In the genomic region with DNA sequence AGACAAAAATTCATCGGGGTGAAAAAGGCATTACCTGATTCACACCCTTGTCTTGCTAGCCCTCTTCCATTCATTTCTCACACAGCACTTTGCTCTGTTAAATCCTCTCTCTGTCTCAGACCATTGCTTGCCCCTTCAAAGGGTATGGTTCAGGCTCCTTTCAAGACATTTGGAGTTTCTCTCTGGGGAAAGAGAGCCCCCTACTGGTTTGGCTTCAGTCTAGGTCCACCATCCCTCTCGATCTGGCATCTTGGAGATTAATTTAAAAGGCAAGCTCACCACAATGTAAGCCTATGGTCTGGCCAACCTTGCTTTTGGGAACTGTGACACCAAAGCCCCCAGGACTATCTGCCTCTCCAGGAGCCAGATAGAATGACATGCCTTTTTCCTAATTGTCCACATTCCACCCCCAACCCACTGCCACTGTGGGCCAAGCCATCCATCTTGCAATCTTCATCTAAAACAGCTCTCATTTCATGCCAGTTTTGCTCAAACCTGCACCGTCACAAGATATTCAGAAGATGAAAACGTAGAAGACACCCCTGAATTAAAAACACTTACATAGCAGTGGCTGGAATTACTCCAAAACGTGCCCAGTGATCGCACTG, we compare ENCODE assay signal across 8 cellular contexts.
DNase-seq lines count a peak whose midpoint lies in the region; ATAC-seq and TF ChIP-seq lines count a peak whose summit lies in the region.

No MANE protein-coding gene starts in this region.

- peak; percentile 74 for DNase-seq in G401 (ENCODE audit: low spot score)
- peak; percentile 4 for DNase-seq in NCI-H524 treated with DMSO at 0.1 percent for 48 hours (lab: John Stamatoyannopoulos, UW)
- peak; percentile 77 to 82 for DNase-seq in cardiac muscle cell (ENCODE audit: low read depth in 1 of 2, low spot score in 1 of 2)
- no peak for DNase-seq in sciatic nerve (ENCODE audit: low spot score)
- no peak for DNase-seq in OCI-M2 (lab: John Stamatoyannopoulos, UW; ENCODE audit: unreplicated experiment)

- H3K4me1 ChIP-seq in cardiac muscle cell (ENCODE audit: low read depth), result peaks cover 21% of the 10 kb centered on the region

- in situ Hi-C loops in G401 (cut with HindIII; ENCODE audit: low sequenced_read_pairs), result no loop called here

- H3K4me1 Mint-ChIP-seq in activated T-helper 17 cell treated with anti-CD3 and anti-CD28 coated beads, Interleukin-2, amount 50 U/mL, for 72 hours, result no peaks in the 10 kb centered on the region

- H3K27me3 ChIP-seq in cardiac muscle cell, result no peaks in the 10 kb centered on the region

- H3K4me3 Mint-ChIP-seq in activated T-helper 17 cell treated with anti-CD3 and anti-CD28 coated beads, Interleukin-2, amount 50 U/mL, for 72 hours, result no peak overlapping the region

- H3K27ac ChIP-seq in cardiac muscle cell, result no peak overlapping the region

- peak; percentile 87 for ATAC-seq in GM19455 (IDR thresholded peaks at IDR 0.05; ENCODE audit: unreplicated experiment)
- peak; percentile 79 for ATAC-seq in HG03432 (IDR thresholded peaks at IDR 0.05; ENCODE audit: unreplicated experiment)
- ATAC-seq in activated T-helper 17 cell treated with anti-CD3 and anti-CD28 coated beads, Interleukin-2, amount 50 U/mL, for 72 hours (replicated peaks), result peak; percentile 74
- ATAC-seq in sciatic nerve, result peak; percentile 59

- H3K36me3 Mint-ChIP-seq in activated T-helper 17 cell treated with anti-CD3 and anti-CD28 coated beads, Interleukin-2, amount 50 U/mL, for 72 hours (ENCODE audit: low read depth), result peaks cover 24% of the 10 kb centered on the region

- no peaks in the 10 kb centered on the region for H3K27me3 Mint-ChIP-seq in activated T-helper 17 cell treated with anti-CD3 and anti-CD28 coated beads, Interleukin-2, amount 50 U/mL, for 72 hours

- H3K36me3 ChIP-seq in cardiac muscle cell, result no peaks in the 10 kb centered on the region

- intact Hi-C loops in sciatic nerve (cut with DNase I), result no loop called here

- no peak overlapping the region for H3K27ac Mint-ChIP-seq in activated T-helper 17 cell treated with anti-CD3 and anti-CD28 coated beads, Interleukin-2, amount 50 U/mL, for 72 hours

- no peak overlapping the region for H3K4me3 ChIP-seq in cardiac muscle cell

- peak; percentile 76 for TF ChIP-seq CTCF in cardiac muscle cell (IDR thresholded peaks at IDR 0.05; ENCODE audit: low read depth, low read length)

- H3K9me3 Mint-ChIP-seq in activated T-helper 17 cell treated with anti-CD3 and anti-CD28 coated beads, Interleukin-2, amount 50 U/mL, for 72 hours, result no peaks in the 10 kb centered on the region

- H3K9me3 ChIP-seq in cardiac muscle cell (ENCODE audit: low read depth), result no peaks in the 10 kb centered on the region

Comparison
In these comparisons a context has a peak if more than half of its experiments do, and no peak if none do; other contexts are left out.
1. DNase-seq: peak in G401 (single experiment), NCI-H524 treated with DMSO at 0.1 percent for 48 hours (single experiment) and cardiac muscle cell (2 of 2); none in sciatic nerve (single experiment) and OCI-M2 (single experiment).
2. Peak in every context shown above with its lines, with median percentiles within 50 percentile points of each other: ATAC-seq.